Comparison of ENCODE assay signal across 10 cellular contexts in genomic region chr2:98772531-98772930, GRCh38. TPM values are rescaled to one million over a fixed set of nuclear protein-coding genes. Genes with fewer than 3 reads are reported as not detected.
DNase-seq lines count a peak whose midpoint lies in the region; ATAC-seq and TF ChIP-seq lines count a peak whose summit lies in the region.
"Had no signal": no experiment of that assay in that cellular context is flagged by ENCODE, and none has a peak within 500 bp of the region (broad histone marks: within the 10 kb centered on the region; RNA-seq: fewer than 3 reads in every experiment).

No MANE protein-coding gene starts in this region.

- no peaks in the 10 kb centered on the region for H3K27me3 ChIP-seq in smooth muscle cell (ENCODE audit: low read depth)
- H3K27me3 ChIP-seq in psoas muscle (ENCODE audit: insufficient read depth in 3 of 3, low read length in 2 of 3), result peaks cover 0 to 11% (median 0%) of the 10 kb centered on the region in 3 donors

- no peaks in the 10 kb centered on the region for H3K9me3 Mint-ChIP-seq in activated CD4-positive, alpha-beta T cell treated with anti-CD3 and anti-CD28 coated beads, Interleukin-2, amount 10 ng/mL, durations not matched to agents 24 days and 14 days

- H3K27ac ChIP-seq in OCI-LY7 (ENCODE audit: low read depth, low read length, poor library complexity, severe bottlenecking) (no peak overlapping the region), cingulate gyrus (ENCODE audit: low read depth, low read length) (peak overlapping the region; percentile 69), smooth muscle cell (ENCODE audit: low read depth) (peak overlapping the region; percentile 31), psoas muscle (no peak overlapping the region)
- H3K27ac ChIP-seq: A549 had no signal

- H4K20me1 ChIP-seq in OCI-LY7 (ENCODE audit: insufficient read depth, low read length) (no peaks in the 10 kb centered on the region), smooth muscle cell (ENCODE audit: low read depth) (no peaks in the 10 kb centered on the region)

- no peak overlapping the region for H3K4me3 ChIP-seq in OCI-LY7 (ENCODE audit: low read depth, low read length, poor library complexity, severe bottlenecking)
- no peak overlapping the region for H3K4me3 ChIP-seq in smooth muscle cell
- no peak overlapping the region for H3K4me3 ChIP-seq in psoas muscle
- H3K4me3 ChIP-seq: A549 had no signal

- BruUV-seq in OCI-LY7 (replicated peaks; lab: Mats Ljungman, UMichigan), result no TSS peak

- H3K4me2 ChIP-seq in OCI-LY7 (ENCODE audit: low read length) (peak overlapping the region; percentile 53), smooth muscle cell (peak overlapping the region; percentile 69)
- H3K4me2 ChIP-seq: A549 had no signal

- peak overlapping the region; percentile 81 for H3K4me3 Mint-ChIP-seq in activated CD4-positive, alpha-beta T cell treated with anti-CD3 and anti-CD28 coated beads, Interleukin-2, amount 10 ng/mL, durations not matched to agents 24 days and 14 days

- TF ChIP-seq CTCF in OCI-LY7 (conservative IDR thresholded peaks at IDR 0.05; ENCODE audit: low read length), result no peak
- no peak for TF ChIP-seq CTCF in smooth muscle cell (IDR thresholded peaks at IDR 0.05; ENCODE audit: borderline replicate concordance, insufficient read depth, poor library complexity, severe bottlenecking)
- TF ChIP-seq CTCF in psoas muscle (IDR thresholded peaks at IDR 0.05), result no peak

- H3K36me3 ChIP-seq in OCI-LY7 (ENCODE audit: insufficient read depth, low read length), result no peaks in the 10 kb centered on the region
- H3K36me3 ChIP-seq in smooth muscle cell (ENCODE audit: low read depth), result no peaks in the 10 kb centered on the region
- H3K36me3 ChIP-seq in psoas muscle (ENCODE audit: insufficient read depth in 1 of 2, low read depth in 1 of 2), result no peaks in the 10 kb centered on the region

- H3K9me2 ChIP-seq in OCI-LY7 (ENCODE audit: insufficient read depth, low read length), result no peaks in the 10 kb centered on the region

- H3K4me1 ChIP-seq in OCI-LY7 (ENCODE audit: insufficient read depth, low read length, poor library complexity, severe bottlenecking), result peaks cover 42% of the 10 kb centered on the region
- H3K4me1 ChIP-seq in smooth muscle cell (ENCODE audit: low read depth), result no peaks in the 10 kb centered on the region
- H3K4me1 ChIP-seq in psoas muscle, result no peaks in the 10 kb centered on the region

- WGBS in smooth muscle cell (ENCODE audit: low lambda C conversion rate), result 52% methylated on average over 8 of the region's 8 CpGs
- whole genome bisulfite sequencing in psoas muscle, 3 donors, result 38 to 56% (median 49%) methylated on average over 8 of the region's 8 CpGs

- H3K27ac Mint-ChIP-seq in activated CD4-positive, alpha-beta T cell treated with anti-CD3 and anti-CD28 coated beads, Interleukin-2, amount 10 ng/mL, durations not matched to agents 24 days and 14 days, result peak overlapping the region; percentile 95

- no peak for ATAC-seq in psoas muscle
- ATAC-seq: A549, PC-3 had no signal

- no peaks in the 10 kb centered on the region for H3K79me2 ChIP-seq in OCI-LY7 (ENCODE audit: insufficient read depth, low read depth, low read length)
- H3K79me2 ChIP-seq in smooth muscle cell (ENCODE audit: low read depth), result no peaks in the 10 kb centered on the region

- H3F3A ChIP-seq in smooth muscle cell (ENCODE audit: low read depth), result no peaks in the 10 kb centered on the region

- intact Hi-C loops in activated CD4-positive, alpha-beta T cell treated with anti-CD3 and anti-CD28 coated beads, Interleukin-2, amount 10 ng/mL, durations not matched to agents 24 days and 14 days (cut with micrococcal nuclease), result loop anchor here (2.0 to 5.0 kb wide), 2 partner anchors 35 to 52 kb away; no protein-coding TSS in a partner anchor
- intact Hi-C loops in OCI-LY7 (cut with micrococcal nuclease; ENCODE audit: unreplicated experiment) (no loop called here), psoas muscle (cut with DNase I) (no loop called here)

- H3K9me3 ChIP-seq in OCI-LY7 (ENCODE audit: low read length) (no peaks in the 10 kb centered on the region), smooth muscle cell (replicated peaks; ENCODE audit: low read depth) (no peaks in the 10 kb centered on the region), psoas muscle (no peaks in the 10 kb centered on the region)
- H3K9me3 ChIP-seq: A549 had no signal

- no peak for DNase-seq in activated CD4-positive, alpha-beta T cell treated with anti-CD3 and anti-CD28 coated beads, Interleukin-2, amount 10 ng/mL, durations not matched to agents 24 days and 14 days
- DNase-seq in activated CD4-positive, alpha-beta T cell treated with anti-CD3 and anti-CD28 coated beads for 4 hours, result no peak
- DNase-seq in OCI-LY7 (ENCODE audit: low spot score), result no peak
- DNase-seq in smooth muscle cell (lab: John Stamatoyannopoulos, UW; ENCODE audit: unreplicated experiment), result no peak
- no peak for DNase-seq in NCI-H2107 treated with DMSO at 0.1 percent for 48 hours (lab: John Stamatoyannopoulos, UW; ENCODE audit: unreplicated experiment)
- DNase-seq in psoas muscle, result no peak
- DNase-seq in effector CD8-positive, alpha-beta T cell (lab: John Stamatoyannopoulos, UW), result no peak
- DNase-seq: PC-3 had no signal

- POLR2A ChIA-PET in OCI-LY7 (lab: Charles Lee), result interaction anchor here (1.0 kb wide), 1 partner anchor 163 kb away, joined by 3 read pairs; no protein-coding TSS in a partner anchor

- no peaks in the 10 kb centered on the region for H3K36me3 Mint-ChIP-seq in activated CD4-positive, alpha-beta T cell treated with anti-CD3 and anti-CD28 coated beads, Interleukin-2, amount 10 ng/mL, durations not matched to agents 24 days and 14 days (ENCODE audit: low read depth)

- H2AFZ ChIP-seq in OCI-LY7 (ENCODE audit: low read length) (peak overlapping the region; percentile 77; the same call in 1 of the 2 replicates), smooth muscle cell (ENCODE audit: low read depth) (peak overlapping the region; percentile 31)

- CTCF ChIA-PET in OCI-LY7 (lab: Charles Lee; ENCODE audit: unreplicated experiment), result no interaction called here

- H3K9ac ChIP-seq in smooth muscle cell (ENCODE audit: low read depth), result peak overlapping the region; percentile 0

- H3K27me3 Mint-ChIP-seq in activated CD4-positive, alpha-beta T cell treated with anti-CD3 and anti-CD28 coated beads, Interleukin-2, amount 10 ng/mL, durations not matched to agents 24 days and 14 days, result no peaks in the 10 kb centered on the region

- H3K4me1 Mint-ChIP-seq in activated CD4-positive, alpha-beta T cell treated with anti-CD3 and anti-CD28 coated beads, Interleukin-2, amount 10 ng/mL, durations not matched to agents 24 days and 14 days, result peaks cover 58% of the 10 kb centered on the region

RNA-seq across cellular contexts. Expression of gene MGAT4A, which starts 41.6 kb away (rescaled TPM):
- 48.8 and 49.2 TPM in 2 replicates for total RNA-seq in activated CD4-positive, alpha-beta T cell treated with anti-CD3 and anti-CD28 coated beads, Interleukin-2, amount 10 ng/mL, durations not matched to agents 24 days and 14 days
- 7.7 and 10.1 TPM in 2 replicates for total RNA-seq in OCI-LY7 (2014; rRNA removed; shearing (Covaris generic))
- total RNA-seq in OCI-LY7 (2022) (9.5 and 15.4 TPM in 2 replicates), smooth muscle cell (3.3 and 8.9 TPM in 2 replicates), psoas muscle (10 to 100 TPM in 2 of 4 donors, 1 to 10 TPM in 2; 7.0 to 12.3 (median 9.0) TPM)
- polyA plus RNA-seq in smooth muscle cell (0.12 and 1.4 TPM in 2 replicates), psoas muscle (10 to 100 TPM in 1 of 3 donors, 1 to 10 TPM in 2; 3.0 to 10.6 (median 6.7) TPM)

Comparison
In these comparisons a context has a peak if more than half of its experiments do, and no peak if none do; other contexts are left out.
1. H3K27ac ChIP-seq: peak in cingulate gyrus (single experiment) and smooth muscle cell (single experiment); none in OCI-LY7 (single experiment) and psoas muscle (single experiment).